Comparison of ENCODE assay signal across 9 cellular contexts in the genomic region with DNA sequence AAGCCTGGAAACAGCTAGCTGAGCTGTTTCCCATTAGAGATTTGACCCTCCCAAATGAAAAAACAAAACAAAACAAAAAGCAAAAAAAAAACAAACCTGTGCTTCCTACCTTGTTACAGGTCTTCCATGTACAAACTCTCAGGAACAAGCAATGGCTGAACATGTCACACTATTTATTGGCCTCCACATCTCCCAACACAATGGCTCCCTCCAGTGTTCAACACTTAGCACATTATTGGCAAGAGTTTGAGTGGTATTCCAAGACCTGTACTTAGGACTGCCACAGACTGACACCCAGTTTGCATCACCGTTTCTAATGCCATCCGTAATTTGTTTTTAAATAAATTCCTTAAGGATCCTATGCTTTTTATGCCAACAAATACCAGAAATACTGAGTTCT.
DNase-seq lines count a peak whose midpoint lies in the region; ATAC-seq, FAIRE-seq and TF ChIP-seq lines count a peak whose summit lies in the region.
"Had no signal": no experiment of that assay in that cellular context is flagged by ENCODE, and none has a peak within 500 bp of the region (broad histone marks: within the 10 kb centered on the region; RNA-seq: fewer than 3 reads in every experiment).

No MANE protein-coding gene starts in this region.

- no peaks in the 10 kb centered on the region for H3K4me1 ChIP-seq in H9 (ENCODE audit: insufficient read depth, low read length)
- no peaks in the 10 kb centered on the region for H3K4me1 ChIP-seq in astrocyte (ENCODE audit: insufficient read depth, low read length)
- no peaks in the 10 kb centered on the region for H3K4me1 ChIP-seq in HepG2 (ENCODE audit: insufficient read depth, low read length)

- H3K9me3 Mint-ChIP-seq in H9, result no peaks in the 10 kb centered on the region
- no peaks in the 10 kb centered on the region for H3K9me3 Mint-ChIP-seq in astrocyte (ENCODE audit: unreplicated experiment)

- no peak overlapping the region for H3K4ac ChIP-seq in H9 (ENCODE audit: low read depth, low read length)

- H3K27ac Mint-ChIP-seq in H9 (no peak overlapping the region), astrocyte (ENCODE audit: unreplicated experiment) (no peak overlapping the region)

- no TSS peak for BruUV-seq in HepG2 (replicated peaks; lab: Mats Ljungman, UMichigan)

- H3K4me3 Mint-ChIP-seq in H9 (no peak overlapping the region), astrocyte (ENCODE audit: unreplicated experiment) (no peak overlapping the region)

- H2AK5ac ChIP-seq in H9 (ENCODE audit: insufficient read length, low read length), result no peak overlapping the region

- TF ChIP-seq POLR2A in HepG2 (IDR thresholded peaks at IDR 0.05; ENCODE audit: insufficient read depth in 1 of 2, low read depth in 2 of 2, low read length in 2 of 2), result no peak

- no peak overlapping the region for H4K91ac ChIP-seq in H9 (ENCODE audit: insufficient read length, low read depth, low read length)

- H3K18ac ChIP-seq in H9 (ENCODE audit: insufficient read length, low read depth, low read length), result no peak overlapping the region

- no peak overlapping the region for H2BK12ac ChIP-seq in H9 (ENCODE audit: insufficient read length, low read depth, low read length)

- H3K4me3 ChIP-seq in astrocyte (ENCODE audit: insufficient read depth, low read depth, low read length), result no peak overlapping the region
- no peak overlapping the region for H3K4me3 ChIP-seq in HepG2 (replicated peaks in 1 of 3; ENCODE audit: insufficient read depth in 1 of 3, low read depth in 2 of 3, low read length in 3 of 3)

- FAIRE-seq in astrocyte (lab: Jason Lieb, UNC) (no peak), HepG2 (lab: Jason Lieb, UNC) (peak; percentile 37)
- FAIRE-seq: colon had no signal

- intact Hi-C loops in HepG2 (cut with micrococcal nuclease; ENCODE audit: unreplicated experiment), result loop anchor here (1.0 kb wide), 2 partner anchors 371 to 422 kb away; no protein-coding TSS in a partner anchor

- H3T11ph ChIP-seq in H9 (ENCODE audit: low read length), result no peak overlapping the region

- no peak overlapping the region for H3K14ac ChIP-seq in H9 (ENCODE audit: insufficient read depth, low read length)

- no peaks in the 10 kb centered on the region for H3K23me2 ChIP-seq in H9 (ENCODE audit: insufficient read length, low read depth, low read length, poor library complexity, severe bottlenecking)

- no peak overlapping the region for H3K27ac ChIP-seq in H9 (ENCODE audit: insufficient read length, low read depth, low read length)
- H3K27ac ChIP-seq in astrocyte (ENCODE audit: low read depth, low read length), result no peak overlapping the region
- no peak overlapping the region for H3K27ac ChIP-seq in HepG2 (ENCODE audit: extremely low read length, insufficient read depth, low read length)

- no peak for TF ChIP-seq EP300 in HepG2 (IDR thresholded peaks at IDR 0.05; ENCODE audit: low read depth in 2 of 2, low read length in 2 of 2)
- TF ChIP-seq EP300 in HepG2 (CRISPR knock-in tag; IDR thresholded peaks at IDR 0.05; ENCODE audit: borderline replicate concordance), result no peak

- TF ChIP-seq RAD21 in HepG2 (CRISPR knock-in tag; IDR thresholded peaks at IDR 0.05), result no peak

- DNase-seq in DMS53 (lab: John Stamatoyannopoulos, UW) (peak; percentile 95), H9 (peak; percentile 40), NCI-H2081 treated with DMSO at 0.1 percent for 48 hours (lab: John Stamatoyannopoulos, UW) (peak; percentile 32), astrocyte (ENCODE audit: low read depth) (no peak), HepG2 (ENCODE audit: low spot score) (peak; percentile 45)
- DNase-seq in activated CD4-positive, CD25-positive, alpha-beta regulatory T cell (lab: John Stamatoyannopoulos, UW), result no peak
- no peak for DNase-seq in stimulated activated naive CD4-positive, alpha-beta T cell treated with Interleukin-2 at 50 U/mL for 16 hours (lab: John Stamatoyannopoulos, UW)

- POLR2A ChIA-PET in HepG2 (lab: Yijun Ruan, JAX), result no interaction called here

- H3K4me2 ChIP-seq in H9 (ENCODE audit: insufficient read depth, insufficient read length, low read length), result no peak overlapping the region
- H3K4me2 ChIP-seq in astrocyte (ENCODE audit: low read length), result no peak overlapping the region
- H3K4me2 ChIP-seq in HepG2 (ENCODE audit: low read depth, low read length), result no peak overlapping the region

- H3K9ac ChIP-seq in H9 (ENCODE audit: extremely low read depth, insufficient read length, low read length) (no peak overlapping the region), astrocyte (ENCODE audit: low read length) (no peak overlapping the region), HepG2 (ENCODE audit: insufficient read depth, low read depth, low read length) (no peak overlapping the region)

- no peak overlapping the region for H2BK20ac ChIP-seq in H9 (ENCODE audit: low read depth, low read length, poor library complexity, severe bottlenecking)

- peak; percentile 77 for TF ChIP-seq CTCF in H9 (conservative IDR thresholded peaks at IDR 0.05)
- peak; percentile 33 for TF ChIP-seq CTCF in astrocyte (IDR thresholded peaks at IDR 0.05; ENCODE audit: insufficient read depth, low read depth, low read length)
- TF ChIP-seq CTCF in HepG2 (CRISPR knock-in tag; IDR thresholded peaks at IDR 0.05), result peak; percentile 56

- in situ Hi-C loops in HepG2 (cut with HindIII; ENCODE audit: extremely low pct_ligation_motif_present, low pct_unique_long_range_greater_than_20kb), result no loop called here

- H2BK5ac ChIP-seq in H9 (ENCODE audit: insufficient read length, low read length), result no peak overlapping the region

- no peak overlapping the region for H2BK120ac ChIP-seq in H9 (ENCODE audit: low read depth, low read length, poor library complexity, severe bottlenecking)

- no CpG with 5 or more reads among the region's 2 CpGs for WGBS in H9 (ENCODE audit: extremely low coverage, insufficient read length, low lambda C conversion rate)
- 2% methylated on average over 2 of the region's 2 CpGs for WGBS in HepG2 (ENCODE audit: low lambda C conversion rate)

- H3K36me3 Mint-ChIP-seq in H9 (ENCODE audit: insufficient read depth in 1 of 3, low read depth in 3 of 3) (no peaks in the 10 kb centered on the region), astrocyte (ENCODE audit: low read depth, unreplicated experiment) (no peaks in the 10 kb centered on the region)

- no peak overlapping the region for H4K8ac ChIP-seq in H9 (replicated peaks; ENCODE audit: insufficient read length, low read depth, low read length)

- H3K27me3 ChIP-seq in H9 (ENCODE audit: insufficient read depth, low read length) (no peaks in the 10 kb centered on the region), astrocyte (ENCODE audit: insufficient read depth, low read length) (no peaks in the 10 kb centered on the region), HepG2 (ENCODE audit: control insufficient read depth in 1 of 2, insufficient read depth in 2 of 2, low read length in 2 of 2) (no peaks in the 10 kb centered on the region)

- H3K36me3 ChIP-seq in astrocyte (ENCODE audit: insufficient read depth, low read length) (no peaks in the 10 kb centered on the region), HepG2 (replicated peaks in 1 of 2; ENCODE audit: control insufficient read depth in 1 of 2, insufficient read depth in 2 of 2, low read length in 2 of 2) (no peaks in the 10 kb centered on the region)

- H3K79me2 ChIP-seq in H9 (ENCODE audit: insufficient read depth, low read length), result no peaks in the 10 kb centered on the region
- H3K79me2 ChIP-seq in astrocyte (ENCODE audit: insufficient read depth, low read length), result no peaks in the 10 kb centered on the region
- H3K79me2 ChIP-seq in HepG2 (ENCODE audit: insufficient read depth, low read length), result no peaks in the 10 kb centered on the region

- H4K20me1 ChIP-seq in H9 (ENCODE audit: control insufficient read depth, insufficient read depth, insufficient read length), result no peaks in the 10 kb centered on the region
- H4K20me1 ChIP-seq in astrocyte (ENCODE audit: insufficient read depth, low read length), result no peaks in the 10 kb centered on the region
- no peaks in the 10 kb centered on the region for H4K20me1 ChIP-seq in HepG2 (ENCODE audit: insufficient read depth, low read length)

- no peak overlapping the region for H2AFZ ChIP-seq in H9 (ENCODE audit: low read length)
- H2AFZ ChIP-seq in astrocyte (ENCODE audit: low read depth, low read length), result no peak overlapping the region
- H2AFZ ChIP-seq in HepG2 (ENCODE audit: low read length), result no peak overlapping the region

- no peak overlapping the region for H3K56ac ChIP-seq in H9 (ENCODE audit: insufficient read length, low read depth, low read length)

- no peaks in the 10 kb centered on the region for H3K27me3 Mint-ChIP-seq in H9 (ENCODE audit: low read depth)
- H3K27me3 Mint-ChIP-seq in astrocyte (ENCODE audit: low read depth, unreplicated experiment), result no peaks in the 10 kb centered on the region

- no peak overlapping the region for H4K5ac ChIP-seq in H9 (ENCODE audit: insufficient read length, low read depth, low read length)

- ATAC-seq in HepG2, result peak; percentile 81
- ATAC-seq in HG03439 (IDR thresholded peaks at IDR 0.05; ENCODE audit: unreplicated experiment), result no peak

- H3K79me1 ChIP-seq in H9 (ENCODE audit: insufficient read depth, low read depth, low read length, poor library complexity, severe bottlenecking), result no peaks in the 10 kb centered on the region

- H3K4me1 Mint-ChIP-seq in H9 (peaks cover 5% of the 10 kb centered on the region in 2 experiments; a peak in 2 of 4 replicates), astrocyte (ENCODE audit: low read depth, unreplicated experiment) (no peaks in the 10 kb centered on the region)

- CTCF ChIA-PET in HepG2 (lab: Yijun Ruan, JAX; ENCODE audit: low intra/inter-chr PET ratio, low total read pairs), result interaction anchor here (0.9 kb wide), 1 partner anchor 372 kb away, joined by 3 read pairs; no protein-coding TSS in a partner anchor

- H3K9me3 ChIP-seq in H9 (ENCODE audit: control insufficient read depth, low read depth, low read length) (no peaks in the 10 kb centered on the region), astrocyte (ENCODE audit: insufficient read depth, low read depth, low read length) (no peaks in the 10 kb centered on the region), HepG2 (ENCODE audit: low read length) (no peaks in the 10 kb centered on the region)

- H3K23ac ChIP-seq in H9 (ENCODE audit: insufficient read length, low read depth, low read length), result no peak overlapping the region

- H2BK15ac ChIP-seq in H9 (ENCODE audit: low read depth, low read length), result no peak overlapping the region

TF ChIP-seq in HepG2, 621 proteins besides CTCF, POLR2A, EP300 and RAD21 (continues in another document):
- TF ChIP-seq, protein P1, sequence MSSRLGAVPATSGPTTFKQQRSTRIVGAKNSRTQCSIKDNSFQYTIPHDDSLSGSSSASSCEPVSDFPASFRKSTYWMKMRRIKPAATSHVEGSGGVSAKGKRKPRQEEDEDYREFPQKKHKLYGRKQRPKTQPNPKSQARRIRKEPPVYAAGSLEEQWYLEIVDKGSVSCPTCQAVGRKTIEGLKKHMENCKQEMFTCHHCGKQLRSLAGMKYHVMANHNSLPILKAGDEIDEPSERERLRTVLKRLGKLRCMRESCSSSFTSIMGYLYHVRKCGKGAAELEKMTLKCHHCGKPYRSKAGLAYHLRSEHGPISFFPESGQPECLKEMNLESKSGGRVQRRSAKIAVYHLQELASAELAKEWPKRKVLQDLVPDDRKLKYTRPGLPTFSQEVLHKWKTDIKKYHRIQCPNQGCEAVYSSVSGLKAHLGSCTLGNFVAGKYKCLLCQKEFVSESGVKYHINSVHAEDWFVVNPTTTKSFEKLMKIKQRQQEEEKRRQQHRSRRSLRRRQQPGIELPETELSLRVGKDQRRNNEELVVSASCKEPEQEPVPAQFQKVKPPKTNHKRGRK (CRISPR knock-in tag; IDR thresholded peaks at IDR 0.05), result no peak

Comparison
In these comparisons a context has a peak if more than half of its experiments do, and no peak if none do; other contexts are left out.
1. DNase-seq: peak in DMS53 (single experiment), H9 (single experiment), NCI-H2081 treated with DMSO at 0.1 percent for 48 hours (single experiment) and HepG2 (single experiment); none in astrocyte (single experiment), activated CD4-positive, CD25-positive, alpha-beta regulatory T cell (0 of 4) and stimulated activated naive CD4-positive, alpha-beta T cell treated with Interleukin-2 at 50 U/mL for 16 hours (single experiment).
2. Peak in every context shown above with its lines, with median percentiles within 50 percentile points of each other: CTCF ChIP-seq.